In the genomic region with DNA sequence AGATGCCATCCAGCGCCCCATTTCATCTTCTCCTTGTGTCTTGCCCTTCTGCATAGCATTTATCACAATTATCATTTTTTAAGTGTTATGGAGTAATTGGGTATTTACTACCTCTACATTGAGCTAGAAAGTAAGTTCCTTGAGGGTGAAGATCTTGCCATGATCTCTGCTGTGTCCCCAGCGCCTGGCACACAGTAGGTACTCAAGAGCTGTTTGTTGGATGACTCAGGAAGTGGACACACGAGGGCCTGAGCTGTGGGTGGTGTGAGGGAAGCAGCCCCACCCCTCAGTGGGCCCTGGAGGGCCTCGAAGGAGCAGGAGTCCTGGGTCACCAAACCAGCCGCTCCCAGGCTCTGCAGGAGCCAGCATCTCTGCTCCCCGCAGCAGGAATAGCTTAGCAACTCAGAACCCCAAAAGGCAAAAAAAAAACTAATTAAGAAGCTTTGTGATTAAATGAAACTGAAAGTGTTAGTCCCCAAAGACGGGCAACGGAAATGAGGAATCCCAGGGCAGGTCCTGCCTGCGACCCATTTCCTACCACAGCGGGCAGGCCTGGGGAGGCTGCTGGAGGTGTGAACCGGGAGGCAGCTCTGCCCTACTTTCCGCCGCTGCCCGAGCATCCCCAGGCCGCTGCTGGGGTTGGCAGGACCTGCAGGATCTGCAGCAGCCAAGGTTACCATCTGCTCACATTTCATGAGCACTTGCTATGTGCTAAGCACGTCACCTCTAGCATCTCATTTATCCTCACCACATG, we compare ENCODE assay signal across 1 cellular context.
TF ChIP-seq lines count a peak whose summit lies in the region.

No MANE protein-coding gene starts in this region.

TF ChIP-seq in GM12878, 131 proteins besides CTCF, POLR2A, EP300 and RAD21 (continued from another document):
- TF ChIP-seq BRCA1 (IDR thresholded peaks at IDR 0.05; ENCODE audit: low read depth, low read length) (no peak), SRF (IDR thresholded peaks at IDR 0.05; ENCODE audit: low read depth in 2 of 2, low read length in 2 of 2) (0 out of 4 replicates have a peak, but pooled peaks of 1 of the 2 experiments have one; percentile 11), IKZF2 (IDR thresholded peaks at IDR 0.05) (0 out of 4 replicates have a peak, but pooled peaks of 1 of the 2 experiments have one; percentile 10)
